In genomic region chr4:138577826-138578225, GRCh38 we compare ENCODE assay signal across 8 cellular contexts.
DNase-seq lines count a peak whose midpoint lies in the region; ATAC-seq, FAIRE-seq and TF ChIP-seq lines count a peak whose summit lies in the region.
"Not testable (repeated sequence)": the region's sequence is repeated elsewhere in the genome, so short reads cannot be mapped to it uniquely, and the experiment has no call there.

No MANE protein-coding gene starts in this region.

- in situ Hi-C loops in ACHN (cut with HindIII; ENCODE audit: low pct_ligation_motif_present, low pct_unique_long_range_greater_than_20kb, low sequenced_read_pairs); SK-MEL-5 (cut with HindIII; ENCODE audit: low pct_unique_long_range_greater_than_20kb, low sequenced_read_pairs); GM12878 (cut with MboI): not testable (repeated sequence)

- not testable (repeated sequence) for H3K4me3 ChIP-seq in NB4 (ENCODE audit: low read depth, low read length); GM12878; liver (ENCODE audit: low read depth in 1 of 3, low read length in 3 of 3)

- TF ChIP-seq RAD21 in GM12878 (IDR thresholded peaks at IDR 0.05; ENCODE audit: insufficient read depth, low read depth, low read length): not testable (repeated sequence)
- peak; percentile 34 to 61 for TF ChIP-seq RAD21 in liver (IDR thresholded peaks at IDR 0.05)

- not testable (repeated sequence) for H3K36me3 Mint-ChIP-seq in HFFc6 (ENCODE audit: low read depth)

- not testable (repeated sequence) for FAIRE-seq in GM12878 (lab: Jason Lieb, UNC)

- not testable (repeated sequence) for H2AFZ ChIP-seq in GM12878 (ENCODE audit: control insufficient read depth, low read depth, low read length)

- CTCF ChIA-PET in GM12878 (lab: Yijun Ruan, JAX): interaction anchor here (1.0 to 2.8 kb wide), 6 partner anchors 11 to 487 kb away, joined by 3 to 17 read pairs (median 6); no protein-coding TSS in a partner anchor

- BruUV-seq in GM12878 (replicated peaks; lab: Mats Ljungman, UMichigan): not testable (repeated sequence)

- peak; percentile 75 for ATAC-seq in GM12878

- not testable (repeated sequence) for H3K27ac ChIP-seq in GM12878 (ENCODE audit: control insufficient read depth, insufficient read depth); liver (ENCODE audit: low read depth in 1 of 2, low read length in 2 of 2)

- not testable (repeated sequence) for H3K4me1 ChIP-seq in GM12878 (ENCODE audit: control insufficient read depth, insufficient read depth, low read length); liver (ENCODE audit: control insufficient read depth in 4 of 4, insufficient read depth in 4 of 4, low read length in 3 of 4)

- not testable (repeated sequence) for H3K79me2 ChIP-seq in GM12878 (ENCODE audit: control insufficient read depth, insufficient read depth, low read length)

- DNase-seq in ACHN (peak; percentile 24), EH (ENCODE audit: low read depth) (peak; percentile 56), HFFc6 (peak; percentile 43), NB4 (ENCODE audit: low read depth) (peak; percentile 24), SK-MEL-5 (ENCODE audit: low read depth, low spot score) (peak; percentile 79), erythroblast (lab: John Stamatoyannopoulos, UW) (peak; percentile 8)
- not testable (repeated sequence) for DNase-seq in GM12878 (ENCODE audit: low read depth, low spot score)

- TF ChIP-seq EP300 in GM12878 (IDR thresholded peaks at IDR 0.05; ENCODE audit: borderline replicate concordance in 1 of 2, control insufficient read depth in 1 of 2, low read depth in 2 of 2, low read length in 2 of 2): not testable (repeated sequence)

- H3K27me3 ChIP-seq in GM12878 (replicated peaks in 1 of 2; ENCODE audit: control insufficient read depth in 2 of 2, insufficient read depth in 2 of 2, low read length in 1 of 2); liver (ENCODE audit: control insufficient read depth in 4 of 4, insufficient read depth in 4 of 4, low read length in 3 of 4): not testable (repeated sequence)

- SMC1A ChIA-PET in GM12878 (lab: Charles Lee; ENCODE audit: uncharacterized antibody, unreplicated experiment): interaction anchor here (1.0 to 2.3 kb wide), 5 partner anchors 8 to 543 kb away, joined by 3 to 17 read pairs (median 4); no protein-coding TSS in a partner anchor

- not testable (repeated sequence) for TF ChIP-seq POLR2A in NB4 (IDR thresholded peaks at IDR 0.05; ENCODE audit: extremely low read depth, insufficient read length); GM12878 (IDR thresholded peaks at IDR 0.05; ENCODE audit: low read depth, low read length); erythroblast (IDR thresholded peaks at IDR 0.05; ENCODE audit: low read length)

- POLR2A ChIA-PET in GM12878 (lab: Charles Lee): interaction anchor here (0.6 kb wide), 1 partner anchor 254 kb away, joined by 3 read pairs; no protein-coding TSS in a partner anchor

- H3K27ac Mint-ChIP-seq in HFFc6: not testable (repeated sequence)

- RAD21 ChIA-PET in GM12878 (lab: Charles Lee; ENCODE audit: unreplicated experiment): interaction anchor here (1.3 to 5.0 kb wide), 3 partner anchors 32 to 542 kb away, joined by 3 to 25 read pairs (median 5); no protein-coding TSS in a partner anchor

- intact Hi-C loops in GM12878 (cut with micrococcal nuclease; ENCODE audit: unreplicated experiment): loop anchor here (5.0 to 10.0 kb wide), 5 partner anchors 294 to 846 kb away; no protein-coding TSS in a partner anchor

- H3K9me3 Mint-ChIP-seq in HFFc6: not testable (repeated sequence)

- H3K4me3 Mint-ChIP-seq in HFFc6: not testable (repeated sequence)

- H3K9me3 ChIP-seq in GM12878 (replicated peaks; ENCODE audit: control insufficient read depth, insufficient read depth, low read length); liver (ENCODE audit: control insufficient read depth in 4 of 4, low read length in 3 of 4): not testable (repeated sequence)

- not testable (repeated sequence) for H3K9ac ChIP-seq in GM12878 (ENCODE audit: control insufficient read depth, insufficient read depth, low read length); liver (ENCODE audit: low read depth in 1 of 2, low read length in 2 of 2)

- H3K36me3 ChIP-seq in GM12878 (ENCODE audit: control insufficient read depth in 2 of 2, insufficient read depth in 2 of 2, low read length in 1 of 2); liver (ENCODE audit: control insufficient read depth in 4 of 4, insufficient read depth in 3 of 4, low read depth in 1 of 4, low read length in 3 of 4): not testable (repeated sequence)

- TF ChIP-seq CTCF in HFFc6 (IDR thresholded peaks at IDR 0.05) (peak; percentile 73), NB4 (IDR thresholded peaks at IDR 0.05; ENCODE audit: low read depth, low read length) (peak; percentile 5), GM12878 (IDR thresholded peaks at IDR 0.05 in 2 of 3, conservative IDR thresholded peaks at IDR 0.05 in 1 of 3; ENCODE audit: control insufficient read depth in 2 of 3, extremely low read depth in 1 of 3, insufficient read depth in 1 of 3, low read depth in 3 of 3, low read length in 3 of 3) (peak in 1 of 3 experiments; percentile 14; a peak in 1 of 6 replicates)
- not testable (repeated sequence) for TF ChIP-seq CTCF in liver (IDR thresholded peaks at IDR 0.05; ENCODE audit: low read depth, low read length, missing input control)

- not testable (repeated sequence) for H3K4me1 Mint-ChIP-seq in HFFc6 (ENCODE audit: low read depth)

- 15% methylated on average over 3 of the region's 3 CpGs for WGBS in GM12878 (ENCODE audit: insufficient coverage, insufficient replicate concordance, low lambda C conversion rate, missing lambda C conversion rate)
- WGBS in liver: 77% methylated on average over 3 of the region's 3 CpGs

- H3K27me3 Mint-ChIP-seq in HFFc6 (ENCODE audit: insufficient read depth): not testable (repeated sequence)

- H4K20me1 ChIP-seq in GM12878 (ENCODE audit: control insufficient read depth, insufficient read depth): not testable (repeated sequence)

- not testable (repeated sequence) for H3K4me2 ChIP-seq in GM12878 (ENCODE audit: control insufficient read depth, insufficient read depth)

TF ChIP-seq in GM12878, 131 proteins besides CTCF, POLR2A, EP300 and RAD21:
- peak in 1 of 2 experiments; percentile 38; a peak in 1 of 4 replicates for TF ChIP-seq BHLHE40 (IDR thresholded peaks at IDR 0.05; ENCODE audit: borderline replicate concordance in 1 of 2, low read depth in 2 of 2, low read length in 1 of 2)
